Comparison of ENCODE assay signal across 2 cellular contexts in genomic region chr20:49758781-49759180, GRCh38.
TF ChIP-seq lines count a peak whose summit lies in the region.

No MANE protein-coding gene starts in this region.

TF ChIP-seq in HepG2, 621 proteins besides CTCF, POLR2A, EP300 and RAD21:
- TF ChIP-seq ZNF383 (CRISPR knock-in tag; IDR thresholded peaks at IDR 0.05; ENCODE audit: borderline replicate concordance) (no peak), SMYD3 (CRISPR knock-in tag; IDR thresholded peaks at IDR 0.05) (no peak), MAZ (IDR thresholded peaks at IDR 0.05; ENCODE audit: borderline replicate concordance, low read depth, low read length) (no peak), MAZ (CRISPR knock-in tag; IDR thresholded peaks at IDR 0.05; ENCODE audit: low read depth) (no peak), SMAD9 (CRISPR knock-in tag; IDR thresholded peaks at IDR 0.05) (no peak), ZSCAN21 (CRISPR knock-in tag; IDR thresholded peaks at IDR 0.05; ENCODE audit: borderline replicate concordance) (no peak), TEAD3 (CRISPR knock-in tag; optimal IDR thresholded peaks at IDR 0.05; ENCODE audit: borderline replicate concordance) (no peak), MXI1 (IDR thresholded peaks at IDR 0.05; ENCODE audit: borderline replicate concordance, low read depth, low read length) (no peak), ZNF230 (CRISPR knock-in tag; IDR thresholded peaks at IDR 0.05) (no peak), PREB (CRISPR knock-in tag; IDR thresholded peaks at IDR 0.05) (no peak), CENPX (CRISPR knock-in tag; IDR thresholded peaks at IDR 0.05) (no peak), ZNF33A (CRISPR knock-in tag; IDR thresholded peaks at IDR 0.05; ENCODE audit: borderline replicate concordance) (no peak)

TF ChIP-seq in GM12891, 5 proteins besides CTCF, POLR2A, EP300 and RAD21:
- TF ChIP-seq TAF1 (IDR thresholded peaks at IDR 0.05; ENCODE audit: low read depth, low read length) (no peak), SPI1 (IDR thresholded peaks at IDR 0.05; ENCODE audit: low read depth, low read length) (no peak), POU2F2 (IDR thresholded peaks at IDR 0.05; ENCODE audit: low read depth, low read length) (no peak), POLR2AphosphoS5 (IDR thresholded peaks at IDR 0.05; ENCODE audit: low read depth, low read length) (no peak), PAX5 (IDR thresholded peaks at IDR 0.05; ENCODE audit: insufficient read depth, low read length, severe bottlenecking) (no peak)
